ENCODE assay signal across 9 cellular contexts in the genomic region with DNA sequence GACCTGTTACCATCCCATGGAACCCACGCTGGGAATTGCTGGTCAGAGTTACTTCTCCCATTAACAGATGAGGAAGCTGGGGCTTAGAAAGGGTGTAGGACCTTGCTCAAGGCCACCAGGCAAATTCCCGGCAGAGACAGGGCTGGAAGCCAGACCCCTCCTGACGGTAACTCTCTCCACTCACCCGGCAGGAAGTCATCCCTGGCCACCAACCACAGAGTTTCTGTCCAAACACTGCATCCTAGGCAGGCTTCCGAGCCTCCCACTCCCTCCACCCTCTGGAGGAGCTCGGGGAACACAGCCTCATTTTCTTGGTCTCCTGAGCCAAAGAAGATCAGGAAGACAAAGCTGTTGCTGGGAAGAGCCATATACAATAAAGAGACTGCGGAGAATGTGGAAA. TPM values are rescaled to one million over a fixed set of nuclear protein-coding genes. Genes with fewer than 3 reads are reported as not detected.
DNase-seq lines count a peak whose midpoint lies in the region; ATAC-seq and TF ChIP-seq lines count a peak whose summit lies in the region.
"Had no signal": no experiment of that assay in that cellular context is flagged by ENCODE, and none has a peak within 500 bp of the region (broad histone marks: within the 10 kb centered on the region; RNA-seq: fewer than 3 reads in every experiment).

No MANE protein-coding gene starts in this region.

- peak overlapping the region; percentile 82 for H3K27ac Mint-ChIP-seq in progenitor cell of endocrine pancreas

- CTCF ChIA-PET in HEK293T (lab: Yijun Ruan, JAX), result interaction anchor here (3.1 kb wide), 1 partner anchor 10 kb away, joined by 17 read pairs; no protein-coding TSS in a partner anchor

- DNase-seq in CD1c-positive myeloid dendritic cell (ENCODE audit: extremely low spot score) (peak; percentile 29), amniotic epithelial cell (ENCODE audit: low read depth) (peak; percentile 87), hepatic stellate cell (ENCODE audit: low spot score) (peak; percentile 79), progenitor cell of endocrine pancreas (ENCODE audit: low spot score, unreplicated experiment) (no peak), DMS153 treated with DMSO at 0.1 percent for 48 hours (lab: John Stamatoyannopoulos, UW; ENCODE audit: unreplicated experiment) (no peak), HEK293T (ENCODE audit: extremely low spot score) (no peak)
- DNase-seq in activated effector memory CD4-positive, alpha-beta T cell treated with Interleukin-2 at 50 U/mL for 16 hours, result no peak
- DNase-seq: NCI-H1417 treated with DMSO at 0.1 percent for 48 hours had no signal

- H3K4me1 Mint-ChIP-seq in progenitor cell of endocrine pancreas (ENCODE audit: low read depth), result no peaks in the 10 kb centered on the region

- H3K27me3 Mint-ChIP-seq in progenitor cell of endocrine pancreas, result no peaks in the 10 kb centered on the region

- peaks cover 8% of the 10 kb centered on the region for H3K36me3 Mint-ChIP-seq in progenitor cell of endocrine pancreas (ENCODE audit: insufficient read depth)

- no peaks in the 10 kb centered on the region for H3K9me3 Mint-ChIP-seq in progenitor cell of endocrine pancreas (ENCODE audit: low read depth)

- TF ChIP-seq CTCF in progenitor cell of endocrine pancreas (IDR thresholded peaks at IDR 0.05; ENCODE audit: unreplicated experiment), result no peak

- no peak for ATAC-seq in GM19463 (IDR thresholded peaks at IDR 0.05; ENCODE audit: unreplicated experiment)

- POLR2A ChIA-PET in HEK293T (lab: Yijun Ruan, JAX), result interaction anchor here (1.9 to 2.2 kb wide), 2 partner anchors 26 to 50 kb away, joined by 5 to 7 read pairs; a partner anchor contains a TSS

- no peak overlapping the region for H3K4me3 Mint-ChIP-seq in progenitor cell of endocrine pancreas (ENCODE audit: low read depth)

TF ChIP-seq in HEK293T, 16 proteins besides CTCF, POLR2A, EP300 and RAD21:
- no peak for TF ChIP-seq BHLHE40 (IDR thresholded peaks at IDR 0.05; ENCODE audit: borderline replicate concordance)
- no peak for TF ChIP-seq ZNF384 (IDR thresholded peaks at IDR 0.05)
- no peak for TF ChIP-seq ARNT (IDR thresholded peaks at IDR 0.05)
- TF ChIP-seq ELF4 (IDR thresholded peaks at IDR 0.05), result no peak
- TF ChIP-seq HDGF (IDR thresholded peaks at IDR 0.05; ENCODE audit: borderline replicate concordance), result no peak
- TF ChIP-seq LEF1 (IDR thresholded peaks at IDR 0.05; ENCODE audit: borderline replicate concordance), result no peak
- no peak for TF ChIP-seq SP1 (IDR thresholded peaks at IDR 0.05)
- no peak for TF ChIP-seq TARDBP (IDR thresholded peaks at IDR 0.05)
- TF ChIP-seq, protein P1, sequence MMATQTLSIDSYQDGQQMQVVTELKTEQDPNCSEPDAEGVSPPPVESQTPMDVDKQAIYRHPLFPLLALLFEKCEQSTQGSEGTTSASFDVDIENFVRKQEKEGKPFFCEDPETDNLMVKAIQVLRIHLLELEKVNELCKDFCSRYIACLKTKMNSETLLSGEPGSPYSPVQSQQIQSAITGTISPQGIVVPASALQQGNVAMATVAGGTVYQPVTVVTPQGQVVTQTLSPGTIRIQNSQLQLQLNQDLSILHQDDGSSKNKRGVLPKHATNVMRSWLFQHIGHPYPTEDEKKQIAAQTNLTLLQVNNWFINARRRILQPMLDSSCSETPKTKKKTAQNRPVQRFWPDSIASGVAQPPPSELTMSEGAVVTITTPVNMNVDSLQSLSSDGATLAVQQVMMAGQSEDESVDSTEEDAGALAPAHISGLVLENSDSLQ (IDR thresholded peaks at IDR 0.05), result no peak
- no peak for TF ChIP-seq NFRKB (IDR thresholded peaks at IDR 0.05)
- no peak for TF ChIP-seq SUZ12 (IDR thresholded peaks at IDR 0.05)
- no peak for TF ChIP-seq FOXK2 (IDR thresholded peaks at IDR 0.05)
- TF ChIP-seq FOXA1 (IDR thresholded peaks at IDR 0.05), result no peak
- TF ChIP-seq L3MBTL2 (conservative IDR thresholded peaks at IDR 0.05), result no peak
- no peak for TF ChIP-seq CTBP1 (IDR thresholded peaks at IDR 0.05; ENCODE audit: borderline replicate concordance)
- no peak for TF ChIP-seq FOXM1 (IDR thresholded peaks at IDR 0.05; ENCODE audit: borderline replicate concordance)

RNA-seq across cellular contexts. Expression of a gene that starts 25.0 kb away (rescaled TPM):
- total RNA-seq in progenitor cell of endocrine pancreas, result 13.7 and 13.9 TPM in 2 replicates

RNA-seq across cellular contexts. Expression of a gene that starts 29.9 kb away (rescaled TPM):
- 12.9 and 13.6 TPM in 2 replicates for total RNA-seq in progenitor cell of endocrine pancreas

RNA-seq across cellular contexts. Expression of a gene that starts 50.6 kb away (rescaled TPM):
- 201 and 212 TPM in 2 replicates for total RNA-seq in progenitor cell of endocrine pancreas

Comparison
In these comparisons a context has a peak if more than half of its experiments do, and no peak if none do; other contexts are left out.
1. DNase-seq: peak in CD1c-positive myeloid dendritic cell (single experiment), amniotic epithelial cell (single experiment) and hepatic stellate cell (single experiment); none in progenitor cell of endocrine pancreas (single experiment), DMS153 treated with DMSO at 0.1 percent for 48 hours (single experiment), HEK293T (single experiment) and activated effector memory CD4-positive, alpha-beta T cell treated with Interleukin-2 at 50 U/mL for 16 hours (single experiment).